In the genomic region with DNA sequence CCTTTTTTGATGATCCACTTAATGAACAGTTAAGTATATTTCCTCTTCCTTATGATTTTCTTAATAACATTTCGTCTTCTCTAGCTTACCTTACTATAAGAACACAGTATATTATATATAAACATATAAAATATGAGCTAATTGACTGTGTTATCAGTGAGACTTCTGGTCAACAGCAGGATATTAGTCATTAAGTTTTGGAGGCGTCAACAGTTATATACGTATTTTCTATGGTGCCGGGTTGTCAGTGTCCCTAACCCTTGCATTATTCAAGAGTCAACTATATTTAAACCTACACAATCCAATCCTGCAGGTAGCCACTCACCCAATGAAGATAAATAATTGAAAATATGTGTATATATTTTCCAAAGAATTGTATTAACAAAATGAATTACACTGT, we compare ENCODE assay signal across 25 cellular contexts.
DNase-seq lines count a peak whose midpoint lies in the region; FAIRE-seq and TF ChIP-seq lines count a peak whose summit lies in the region.
"Had no signal": no experiment of that assay in that cellular context is flagged by ENCODE, and none has a peak within 500 bp of the region (broad histone marks: within the 10 kb centered on the region; RNA-seq: fewer than 3 reads in every experiment).

No MANE protein-coding gene starts in this region.

- H3K9me1 ChIP-seq in endothelial cell of umbilical vein (replicated peaks; ENCODE audit: control insufficient read depth, extremely low read depth, insufficient read depth, low read length), result no peaks in the 10 kb centered on the region

- H3K27ac ChIP-seq in endothelial cell of umbilical vein (ENCODE audit: insufficient read depth, low read depth, low read length), result peak overlapping the region; percentile 81
- H3K27ac ChIP-seq: BLaER1 had no signal

- CTCF ChIA-PET in endothelial cell of umbilical vein (lab: Charles Lee), result interaction anchor here (0.9 to 2.2 kb wide), 5 partner anchors 10 to 350 kb away, joined by 3 to 7 read pairs (median 3); no protein-coding TSS in a partner anchor

- H3K9ac ChIP-seq in endothelial cell of umbilical vein (replicated peaks; ENCODE audit: extremely low read depth, insufficient read depth, low read length), result peak overlapping the region; percentile 52
- H3K9ac ChIP-seq: BLaER1 had no signal

- H4K20me1 ChIP-seq in endothelial cell of umbilical vein (replicated peaks; ENCODE audit: control insufficient read depth, extremely low read depth, insufficient read depth, low read length), result no peaks in the 10 kb centered on the region
- H4K20me1 ChIP-seq: BLaER1 had no signal

- POLR2A ChIA-PET in endothelial cell of umbilical vein (lab: Charles Lee), result no interaction called here

- no peak overlapping the region for H3K4me3 Mint-ChIP-seq in immature natural killer cell
- H3K4me3 Mint-ChIP-seq: CD14-positive monocyte; CD4-positive, alpha-beta memory T cell; CD4-positive, CD25-positive, alpha-beta regulatory T cell; CD8-positive, alpha-beta memory T cell had no signal

- FAIRE-seq in endothelial cell of umbilical vein (lab: Jason Lieb, UNC) (no peak), islet of Langerhans (lab: Jason Lieb, UNC) (peak; percentile 73)
- FAIRE-seq: GM12878, GM12892, GM18507 had no signal

- peaks cover 1 to 11% of the 10 kb centered on the region in 2 donors for H3K4me1 Mint-ChIP-seq in immature natural killer cell
- H3K4me1 Mint-ChIP-seq: CD14-positive monocyte had no signal

- no peaks in the 10 kb centered on the region for H3K36me3 ChIP-seq in endothelial cell of umbilical vein (ENCODE audit: control insufficient read depth in 2 of 2, extremely low read depth in 1 of 2, insufficient read depth in 2 of 2, low read length in 2 of 2)
- H3K36me3 ChIP-seq: BE2C, BLaER1 had no signal

- dilution Hi-C loops in endothelial cell of umbilical vein (cut with MboI; ENCODE audit: extremely low pct_ligation_motif_present, low sequenced_read_pairs), result no loop called here

- no peaks in the 10 kb centered on the region for H3K36me3 Mint-ChIP-seq in immature natural killer cell
- H3K36me3 Mint-ChIP-seq: CD14-positive monocyte; CD4-positive, CD25-positive, alpha-beta regulatory T cell had no signal

- intact Hi-C loops in endothelial cell of umbilical vein (cut with micrococcal nuclease), result loop anchor here (1.0 to 10.0 kb wide), 5 partner anchors 22 to 481 kb away; partner anchors contain the start of gene NR3C2

- H3K27ac Mint-ChIP-seq in immature natural killer cell, result no peak overlapping the region
- H3K27ac Mint-ChIP-seq: CD14-positive monocyte; CD4-positive, CD25-positive, alpha-beta regulatory T cell; CD8-positive, alpha-beta memory T cell had no signal

- no peaks in the 10 kb centered on the region for H3K9me3 ChIP-seq in endothelial cell of umbilical vein (replicated peaks; ENCODE audit: control insufficient read depth, insufficient read depth, low read length)
- H3K9me3 ChIP-seq: BE2C, BLaER1 had no signal

- no peaks in the 10 kb centered on the region for H3K27me3 ChIP-seq in endothelial cell of umbilical vein (ENCODE audit: control insufficient read depth in 2 of 2, insufficient read depth in 2 of 2, low read length in 2 of 2)
- H3K27me3 ChIP-seq: BE2C, BLaER1 had no signal

- peaks cover 0 to 3% (median 0%) of the 10 kb centered on the region in 3 donors for H3K27me3 Mint-ChIP-seq in immature natural killer cell (ENCODE audit: low read depth in 3 of 3)
- H3K27me3 Mint-ChIP-seq: CD4-positive, alpha-beta memory T cell; CD4-positive, CD25-positive, alpha-beta regulatory T cell; CD8-positive, alpha-beta memory T cell had no signal

- DNase-seq in endothelial cell of umbilical vein (ENCODE audit: low read depth, low spot score) (peak; percentile 85), HuH-7.5 (ENCODE audit: low spot score) (no peak), immature natural killer cell (no peak), SW480 (ENCODE audit: low spot score) (no peak)
- DNase-seq: 8988T; ACHN; BE2C; C1 segment of cervical spinal cord; CD4-positive, alpha-beta memory T cell; CD4-positive, CD25-positive, alpha-beta regulatory T cell; CD8-positive, alpha-beta memory T cell; COR-L47; DMS 273 treated with DMSO at 0.1 percent for 48 hours; DMS153; DMS53; DMS79; DND-41; EL; GDM1 had no signal

- H2AFZ ChIP-seq in endothelial cell of umbilical vein (ENCODE audit: low read depth, low read length), result no peak overlapping the region

- no peak for TF ChIP-seq CTCF in endothelial cell of umbilical vein (IDR thresholded peaks at IDR 0.05; ENCODE audit: extremely low read depth in 1 of 2, insufficient read depth in 1 of 2, low read depth in 1 of 2, low read length in 2 of 2)

- H3K9me3 Mint-ChIP-seq in immature natural killer cell, result no peaks in the 10 kb centered on the region
- H3K9me3 Mint-ChIP-seq: CD4-positive, alpha-beta memory T cell; CD8-positive, alpha-beta memory T cell had no signal

- no peaks in the 10 kb centered on the region for H3K79me2 ChIP-seq in endothelial cell of umbilical vein (ENCODE audit: control insufficient read depth, insufficient read depth, low read length)

- no peak overlapping the region for H3K4me3 ChIP-seq in endothelial cell of umbilical vein (replicated peaks in 1 of 3; ENCODE audit: insufficient read depth in 1 of 3, low read depth in 1 of 3, low read length in 3 of 3)
- H3K4me3 ChIP-seq: BLaER1, GM12878 had no signal

- peaks cover 34% of the 10 kb centered on the region for H3K4me1 ChIP-seq in endothelial cell of umbilical vein (ENCODE audit: control insufficient read depth, extremely low read depth, insufficient read depth, low read length)
- H3K4me1 ChIP-seq: BE2C, BLaER1 had no signal

- no peak for TF ChIP-seq POLR2A in endothelial cell of umbilical vein (IDR thresholded peaks at IDR 0.05; ENCODE audit: low read depth, low read length)

- no TSS peak for BruUV-seq in endothelial cell of umbilical vein (replicated peaks; lab: Mats Ljungman, UMichigan)

- H3K4me2 ChIP-seq in endothelial cell of umbilical vein (ENCODE audit: insufficient read depth, low read length), result peak overlapping the region; percentile 72
- H3K4me2 ChIP-seq: BLaER1 had no signal

TF ChIP-seq in endothelial cell of umbilical vein, 7 proteins besides CTCF, POLR2A, EP300 and RAD21:
- TF ChIP-seq GATA2 (IDR thresholded peaks at IDR 0.05; ENCODE audit: insufficient read depth, insufficient read length, low read depth, low read length) (peak; percentile 42), POLR2AphosphoS5 (IDR thresholded peaks at IDR 0.05; ENCODE audit: insufficient read depth, low read depth, low read length) (no peak), MYC (IDR thresholded peaks at IDR 0.05; ENCODE audit: low read depth, low read length) (no peak), FOS (IDR thresholded peaks at IDR 0.05; ENCODE audit: borderline replicate concordance, insufficient read depth, low read length) (peak; percentile 42), EZH2 (IDR thresholded peaks at IDR 0.05; ENCODE audit: borderline replicate concordance, low read depth, low read length, severe bottlenecking) (no peak), JUN (IDR thresholded peaks at IDR 0.05; ENCODE audit: borderline replicate concordance, insufficient read depth, insufficient read length, low read depth) (peak; percentile 45)
- TF ChIP-seq, protein P1, sequence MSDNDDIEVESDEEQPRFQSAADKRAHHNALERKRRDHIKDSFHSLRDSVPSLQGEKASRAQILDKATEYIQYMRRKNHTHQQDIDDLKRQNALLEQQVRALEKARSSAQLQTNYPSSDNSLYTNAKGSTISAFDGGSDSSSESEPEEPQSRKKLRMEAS (IDR thresholded peaks at IDR 0.05; ENCODE audit: insufficient read depth, insufficient read length), result no peak
TF ChIP-seq in endothelial cell of umbilical vein: peak in this region for 3.
